Comparison of ENCODE assay signal across 8 cellular contexts in genomic region chr22:36986242-36986821, GRCh38. TPM values are rescaled to one million over a fixed set of nuclear protein-coding genes. Genes with fewer than 3 reads are reported as not detected.
DNase-seq lines count a peak whose midpoint lies in the region; ATAC-seq, FAIRE-seq and TF ChIP-seq lines count a peak whose summit lies in the region.

No MANE protein-coding gene starts in this region.

- CTCF ChIA-PET in A549 (lab: Yijun Ruan, JAX): interaction anchor here (0.7 to 1.8 kb wide), 3 partner anchors 8 to 283 kb away, joined by 3 to 10 read pairs (median 4); no protein-coding TSS in a partner anchor

- TF ChIP-seq CTCF in A549 (IDR thresholded peaks at IDR 0.05) (peak; percentile 44), HFFc6 (IDR thresholded peaks at IDR 0.05) (peak; percentile 86), upper lobe of left lung (IDR thresholded peaks at IDR 0.05) (peak; percentile 30 to 46 (median 40))

- no peak for TF ChIP-seq POLR2A in A549 (IDR thresholded peaks at IDR 0.05; ENCODE audit: low read length)
- TF ChIP-seq POLR2A in upper lobe of left lung (IDR thresholded peaks at IDR 0.05): no peak

- no peak for FAIRE-seq in A549 (lab: Jason Lieb, UNC)

- H3K4me1 ChIP-seq in A549 (no peaks in the 10 kb centered on the region), upper lobe of left lung (no peaks in the 10 kb centered on the region)

- TF ChIP-seq EP300 in A549 (IDR thresholded peaks at IDR 0.05) (no peak), upper lobe of left lung (IDR thresholded peaks at IDR 0.05) (no peak)

- H3K4me1 Mint-ChIP-seq in HFFc6 (ENCODE audit: low read depth): no peaks in the 10 kb centered on the region

- H3K4me3 Mint-ChIP-seq in HFFc6: no peak overlapping the region

- DNase-seq in A549 (ENCODE audit: low read depth in 1 of 2, low spot score in 1 of 2) (peak in 1 of 2 experiments; percentile 45), HFFc6 (no peak), left colon (peak in 1 of 2 donors; percentile 35), upper lobe of left lung (no peak), NCI-H2107 (lab: John Stamatoyannopoulos, UW) (no peak), cerebellar nuclear complex (lab: John Stamatoyannopoulos, UW) (no peak)
- DNase-seq in activated CD8-positive, alpha-beta memory T cell treated with anti-CD3 and anti-CD28 coated beads, Interleukin-2, amount 50 U/mL, for 4 hours: peak; percentile 42

- 39% methylated on average over 8 of the region's 8 CpGs for WGBS in A549 (ENCODE audit: missing lambda C conversion rate)
- WGBS in upper lobe of left lung, 2 donors: 54 to 63% methylated on average over 8 of the region's 8 CpGs

- H3K9me3 ChIP-seq in A549 (peaks cover 5% of the 10 kb centered on the region; the same call in 1 of the 3 replicates), upper lobe of left lung (peaks cover 10 to 15% (median 13%) of the 10 kb centered on the region in 4 donors)

- no peaks in the 10 kb centered on the region for H3K36me3 ChIP-seq in upper lobe of left lung

- peaks cover 18% of the 10 kb centered on the region for H3K9me3 Mint-ChIP-seq in HFFc6

- POLR2A ChIA-PET in A549 (lab: Yijun Ruan, JAX): no interaction called here

- TF ChIP-seq RAD21 in A549 (conservative IDR thresholded peaks at IDR 0.05 in 1 of 2, IDR thresholded peaks at IDR 0.05 in 1 of 2): peak; percentile 46 to 58; a peak in 4 of 5 replicates

- intact Hi-C loops in left colon (cut with DNase I, micrococcal nuclease): no loop called here

- H3K36me3 Mint-ChIP-seq in HFFc6 (ENCODE audit: low read depth): peaks cover 9% of the 10 kb centered on the region; the same call in 1 of the 2 replicates

- H3K27me3 Mint-ChIP-seq in HFFc6 (ENCODE audit: insufficient read depth): peaks cover 44% of the 10 kb centered on the region

- H3K4me3 ChIP-seq in A549 (no peak overlapping the region), upper lobe of left lung (no peak overlapping the region)

- ATAC-seq in A549 (peak in 1 of 2 experiments; percentile 61; a peak in 2 of 6 replicates), left colon (peak; percentile 52), upper lobe of left lung (ENCODE audit: low FRiP score in 2 of 2) (no peak), HG03159 (IDR thresholded peaks at IDR 0.05; ENCODE audit: unreplicated experiment) (no peak)

- H3K27ac Mint-ChIP-seq in HFFc6: no peak overlapping the region

- H3K27ac ChIP-seq in A549 (no peak overlapping the region), upper lobe of left lung (no peak overlapping the region)

- H3K27me3 ChIP-seq in upper lobe of left lung: no peaks in the 10 kb centered on the region

- no peak overlapping the region for H3K4me2 ChIP-seq in A549

TF ChIP-seq in A549, 52 proteins besides CTCF, POLR2A, EP300 and RAD21:
- TF ChIP-seq PBX3 (IDR thresholded peaks at IDR 0.05): no peak
- TF ChIP-seq SMC3 (IDR thresholded peaks at IDR 0.05): peak; percentile 42; the same call in 2 of the 3 replicates
- TF ChIP-seq CHD4 (IDR thresholded peaks at IDR 0.05; ENCODE audit: borderline replicate concordance): no peak
- no peak for TF ChIP-seq BCL3 (IDR thresholded peaks at IDR 0.05)

RNA-seq across cellular contexts. Expression of gene TST, which starts 32.9 kb away (rescaled TPM):
- polyA plus RNA-seq in A549 (2011; rRNA removed) (43.2 and 49.4 TPM in 2 replicates), A549 (2017; fragmentation: RNase III; extraction: RNeasy Plus Mini Kit Qiagen cat#74134 plus additional on column Dnase treatment) (36.4 to 50.1 TPM (median 49.4 TPM) in 3 replicates)
- 66.1 and 85.7 TPM in 2 replicates for polyA plus RNA-seq in A549 (2012; cell fraction: cytosol; rRNA removed)
- 69.8 and 75.9 TPM in 2 replicates for polyA plus RNA-seq in A549 (2012; cell fraction: nucleus; rRNA removed)
- 30.3 and 39.4 TPM in 2 replicates for polyA minus RNA-seq in A549 (2011; rRNA and poly(A)+ RNA removed)
- total RNA-seq in HFFc6 (2021; fragmentation: NEBNext Ultra II Directional; extraction: Animal tissue kit (Norgen Biotek cat#: 25700)): 10 to 100 TPM; 18.6 to 32.8 (median 21.7) TPM
- total RNA-seq in left colon (100 to 1,000 TPM; 507 to 576 TPM), upper lobe of left lung (10 to 100 TPM; 43.0 to 78.1 (median 70.2) TPM)

RNA-seq across cellular contexts. Expression of gene MPST, which starts 33.2 kb away (rescaled TPM):
- polyA plus RNA-seq in A549 (2011; rRNA removed) (40.6 and 44.2 TPM in 2 replicates), A549 (2017; fragmentation: RNase III; extraction: RNeasy Plus Mini Kit Qiagen cat#74134 plus additional on column Dnase treatment) (55.4 to 63.3 TPM (median 61.8 TPM) in 3 replicates)
- polyA plus RNA-seq in A549 (2012; cell fraction: cytosol; rRNA removed): 109 and 153 TPM in 2 replicates
- 121 and 191 TPM in 2 replicates for polyA plus RNA-seq in A549 (2012; cell fraction: nucleus; rRNA removed)
- polyA minus RNA-seq in A549 (2011; rRNA and poly(A)+ RNA removed): 20.0 and 24.3 TPM in 2 replicates
- total RNA-seq in HFFc6 (2021; fragmentation: NEBNext Ultra II Directional; extraction: Animal tissue kit (Norgen Biotek cat#: 25700)): 10 to 100 TPM; 24.9 to 35.5 (median 27.5) TPM
- total RNA-seq in left colon (100 to 1,000 TPM; 221 to 250 TPM), upper lobe of left lung (100 to 1,000 TPM in 5 of 6 donors, 10 to 100 TPM in 1; 80.8 to 183 (median 135) TPM)

Comparison
In these comparisons a context has a peak if more than half of its experiments do, and no peak if none do; other contexts are left out.
1. RNA of gene TST, which starts 32.9 kb away (total RNA-seq): 507 to 576 TPM in left colon; 43.0 to 78.1 TPM in upper lobe of left lung and 18.6 to 32.8 TPM in HFFc6; every median in the first group is over 4 times any median in the second.
2. Peak in every context shown above with its lines, with median percentiles within 50 percentile points of each other: CTCF ChIP-seq.